31 cellular contexts compared by ENCODE assay signal in the genomic region with DNA sequence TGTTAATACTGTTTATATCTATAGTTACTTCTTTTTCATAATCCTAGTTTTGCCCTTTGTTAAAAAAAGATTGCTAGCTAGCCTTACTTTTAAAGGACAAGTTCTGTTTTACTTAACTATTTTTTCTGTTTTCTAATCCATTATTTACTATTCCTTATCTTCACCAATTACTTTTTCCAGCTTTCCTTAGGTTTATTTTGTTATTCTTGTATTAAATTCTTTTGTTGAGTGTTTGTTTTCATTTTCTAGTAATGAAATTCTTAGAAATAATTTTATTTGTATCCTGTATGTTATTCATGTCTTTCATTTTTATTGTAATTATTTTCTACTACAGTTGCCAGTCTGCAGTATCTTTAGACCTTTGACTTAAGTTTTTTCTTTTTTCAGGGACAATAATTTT.
"Had no signal": no experiment of that assay in that cellular context is flagged by ENCODE, and none has a peak within 500 bp of the region (broad histone marks: within the 10 kb centered on the region; RNA-seq: fewer than 3 reads in every experiment).

No MANE protein-coding gene starts in this region.

- H3K27ac ChIP-seq: adrenal gland, body of pancreas, epithelial cell of prostate, esophagus squamous epithelium, gastroesophageal sphincter, heart right ventricle had no signal

- DNase-seq: activated CD4-positive, alpha-beta memory T cell treated with anti-CD3 and anti-CD28 coated beads for 36 hours; activated CD4-positive, alpha-beta T cell treated with anti-CD3 and anti-CD28 coated beads for 36 hours; activated CD4-positive, alpha-beta T cell treated with anti-CD3 and anti-CD28 coated beads, Interleukin-2, amount 10 ng/mL, durations not matched to agents 24 days and 14 days; activated CD4-positive, CD25-positive, alpha-beta regulatory T cell; activated CD4-positive, CD25-positive, alpha-beta regulatory T cell treated with anti-CD3 and anti-CD28 coated beads, Interleukin-2, amount 50 U/mL, for 72 hours; activated CD8-positive, alpha-beta memory T cell treated with anti-CD3 and anti-CD28 coated beads, Interleukin-2, amount 10 ng/mL, durations not matched to agents 7 days and 5 days; activated CD8-positive, alpha-beta memory T cell treated with anti-CD3 and anti-CD28 coated beads, Interleukin-2, amount 50 U/mL, for 4 hours; activated CD8-positive, alpha-beta T cell treated with anti-CD3 and anti-CD28 coated beads, Interleukin-2, amount 10 ng/mL, durations not matched to agents 7 days and 5 days; activated effector memory CD4-positive, alpha-beta T cell treated with anti-CD3 and anti-CD28 coated beads, Interleukin-2, amount 50 U/mL, for 16 hours; activated naive CD4-positive, alpha-beta T cell treated with anti-CD3 and anti-CD28 coated beads for 36 hours; activated naive CD8-positive, alpha-beta T cell treated with anti-CD3 and anti-CD28 coated beads for 36 hours; activated naive CD8-positive, alpha-beta T cell treated with anti-CD3 and anti-CD28 coated beads, Interleukin-2, amount 50 U/mL, for 24 hours; activated T-cell treated with anti-CD3 and anti-CD28 coated beads, Interleukin-2, amount 50 U/mL, for 1 hour; activated T-cell treated with anti-CD3 and anti-CD28 coated beads, Interleukin-2, amount 50 U/mL, for 48 hours; adrenal gland; amygdala; aorta; body of pancreas; caudate nucleus; cortex of kidney; dermis blood vessel endothelial cell; effector CD4-positive, alpha-beta T cell; effector memory CD8-positive, alpha-beta T cell; esophagus squamous epithelium; foreskin melanocyte; heart right ventricle; T-helper 9 cell had no signal

- H3K4me1 ChIP-seq: adrenal gland, body of pancreas, esophagus squamous epithelium, gastroesophageal sphincter had no signal

- ATAC-seq: activated CD4-positive, alpha-beta T cell treated with anti-CD3 and anti-CD28 coated beads for 36 hours; activated CD8-positive, alpha-beta memory T cell treated with anti-CD3 and anti-CD28 coated beads, Interleukin-2, amount 10 ng/mL, durations not matched to agents 7 days and 5 days; activated CD8-positive, alpha-beta T cell treated with anti-CD3 and anti-CD28 coated beads, Interleukin-2, amount 10 ng/mL, durations not matched to agents 7 days and 5 days; activated naive CD8-positive, alpha-beta T cell treated with anti-CD3 and anti-CD28 coated beads, Interleukin-2, amount 50 U/mL, for 24 hours; body of pancreas; effector memory CD8-positive, alpha-beta T cell; gastroesophageal sphincter; heart right ventricle had no signal

- FAIRE-seq: colon, endothelial cell of umbilical vein had no signal

- H3K4me3 ChIP-seq: adrenal gland, body of pancreas, esophagus squamous epithelium, gastroesophageal sphincter, heart right ventricle had no signal

- H3K9me3 ChIP-seq: adrenal gland, body of pancreas, esophagus squamous epithelium, gastroesophageal sphincter, heart right ventricle had no signal
